In genomic region chr14:68734231-68734732, GRCh38 we compare ENCODE assay signal across 8 cellular contexts. TPM values are rescaled to one million over a fixed set of nuclear protein-coding genes. Genes with fewer than 3 reads are reported as not detected.
DNase-seq lines count a peak whose midpoint lies in the region; ATAC-seq and TF ChIP-seq lines count a peak whose summit lies in the region.

No MANE protein-coding gene starts in this region.

- DNase-seq in MM.1S (peak; percentile 49), spleen (peak; percentile 85), iPS-NIHi11 (ENCODE audit: low spot score) (no peak), COLO668 (lab: John Stamatoyannopoulos, UW; ENCODE audit: unreplicated experiment) (no peak), ecto neural progenitor cell (ENCODE audit: low spot score) (no peak), NCI-H748 (lab: John Stamatoyannopoulos, UW; ENCODE audit: unreplicated experiment) (no peak)
- peak; percentile 12 for DNase-seq in activated effector memory CD4-positive, alpha-beta T cell treated with Interleukin-2 at 50 U/mL for 16 hours

- H2AFZ ChIP-seq in MM.1S (ENCODE audit: low read length), result 0 out of 2 replicates have a peak overlapping the region, but pooled peaks have one; percentile 35

- peaks cover 11% of the 10 kb centered on the region for H3K4me1 ChIP-seq in MM.1S (ENCODE audit: low read length)
- H3K4me1 ChIP-seq in spleen, result peaks cover 22 to 91% (median 58%) of the 10 kb centered on the region in 6 donors

- H3K36me3 ChIP-seq in MM.1S (replicated peaks; ENCODE audit: insufficient read depth, low read length) (no peaks in the 10 kb centered on the region), spleen (no peaks in the 10 kb centered on the region)

- intact Hi-C loops in spleen (cut with DNase I; ENCODE audit: low total_unique reads), result no loop called here

- H3K9ac ChIP-seq in MM.1S (ENCODE audit: low read length), result no peak overlapping the region

- H3K9me2 ChIP-seq in MM.1S (replicated peaks; ENCODE audit: insufficient read depth, low read length), result no peaks in the 10 kb centered on the region

- no peak for TF ChIP-seq POLR2A in spleen (IDR thresholded peaks at IDR 0.05)

- H3K9me3 ChIP-seq in MM.1S (replicated peaks; ENCODE audit: insufficient read depth, low read length) (no peaks in the 10 kb centered on the region), spleen (no peaks in the 10 kb centered on the region)

- H3K4me3 ChIP-seq in MM.1S (ENCODE audit: low read length), result no peak overlapping the region
- H3K4me3 ChIP-seq in spleen, result peak overlapping the region in 1 of 8 donors; percentile 42

- TF ChIP-seq CTCF in MM.1S (IDR thresholded peaks at IDR 0.05; ENCODE audit: low read length), result no peak
- TF ChIP-seq CTCF in spleen (IDR thresholded peaks at IDR 0.05 in 8 of 11, conservative IDR thresholded peaks at IDR 0.05 in 3 of 11), result no peak

- no peaks in the 10 kb centered on the region for H4K20me1 ChIP-seq in MM.1S (ENCODE audit: insufficient read depth, low read length)

- H3K27me3 ChIP-seq in MM.1S (replicated peaks; ENCODE audit: insufficient read depth, low read length) (no peaks in the 10 kb centered on the region), spleen (replicated peaks in 1 of 7) (no peaks in the 10 kb centered on the region)

- H3K79me2 ChIP-seq in MM.1S (ENCODE audit: low read length), result no peaks in the 10 kb centered on the region

- WGBS in spleen, 5 donors, result 19 to 63% (median 35%) methylated on average over 6 of the region's 6 CpGs

- H3K4me2 ChIP-seq in MM.1S (ENCODE audit: low read depth, low read length), result 0 out of 2 replicates have a peak overlapping the region, but pooled peaks have one; percentile 6

- peak; percentile 74 for ATAC-seq in GM19372 (IDR thresholded peaks at IDR 0.05; ENCODE audit: low read depth, unreplicated experiment)

- H3F3A ChIP-seq in MM.1S (ENCODE audit: insufficient read depth, low read length), result no peaks in the 10 kb centered on the region

- H3K27ac ChIP-seq in MM.1S (ENCODE audit: low read length) (no peak overlapping the region; the same call in 1 of the 2 replicates), spleen (peak overlapping the region; percentile 43 to 90 (median 88))

RNA-seq across cellular contexts. Expression of gene ZFP36L1, which starts 58.6 kb away (rescaled TPM):
- total RNA-seq in spleen, result 100 to 1,000 TPM; 274 to 443 (median 324) TPM
- polyA plus RNA-seq in spleen, result 100 to 1,000 TPM in 1 of 3 donors, 10 to 100 TPM in 2; 65.7 to 106 (median 92.4) TPM

Comparison
In these comparisons a context has a peak if more than half of its experiments do, and no peak if none do; other contexts are left out.
1. DNase-seq: peak in MM.1S (single experiment), activated effector memory CD4-positive, alpha-beta T cell treated with Interleukin-2 at 50 U/mL for 16 hours (single experiment) and spleen (single experiment); none in iPS-NIHi11 (single experiment), COLO668 (single experiment), ecto neural progenitor cell (single experiment) and NCI-H748 (single experiment).